Comparison of ENCODE assay signal across 20 cellular contexts in the genomic region with DNA sequence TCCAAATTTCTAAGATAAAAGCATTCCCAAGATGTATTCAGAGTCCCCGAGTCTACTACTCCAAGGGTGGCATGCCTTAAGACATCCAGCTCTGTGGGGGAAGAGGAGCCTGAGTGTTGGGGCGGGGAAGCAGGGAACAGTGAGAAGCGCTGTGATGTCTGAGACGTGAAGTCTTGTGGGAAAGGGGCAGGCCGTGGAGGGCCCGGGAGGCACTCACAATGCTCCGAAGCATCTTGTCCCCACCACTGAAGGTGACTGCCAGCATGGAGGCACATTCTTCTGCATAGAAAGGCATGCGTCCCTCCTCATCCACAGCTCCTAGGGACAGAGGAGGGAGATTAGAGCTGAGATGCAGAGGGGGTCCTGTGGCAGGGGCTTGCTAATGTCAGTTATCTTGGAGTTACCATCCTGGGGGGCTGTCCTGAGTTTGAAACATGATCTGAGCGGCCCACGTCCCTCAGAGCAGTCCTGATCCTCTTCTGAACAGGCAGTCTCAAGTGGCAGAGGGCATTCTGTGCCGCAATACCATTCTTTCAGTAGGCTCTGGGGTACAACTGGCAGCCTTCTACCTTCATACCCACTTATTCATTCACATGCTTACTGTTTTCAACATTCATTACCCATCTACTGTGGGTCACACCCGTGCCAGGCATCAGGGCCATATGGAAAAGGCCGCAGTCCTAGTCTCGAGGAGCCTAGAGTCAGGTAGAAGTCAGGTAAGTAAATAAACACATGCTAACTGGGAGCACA. TPM values are rescaled to one million over a fixed set of nuclear protein-coding genes. Genes with fewer than 3 reads are reported as not detected.
DNase-seq lines count a peak whose midpoint lies in the region; ATAC-seq and TF ChIP-seq lines count a peak whose summit lies in the region.
"Had no signal": no experiment of that assay in that cellular context is flagged by ENCODE, and none has a peak within 500 bp of the region (broad histone marks: within the 10 kb centered on the region; RNA-seq: fewer than 3 reads in every experiment).

No MANE protein-coding gene starts in this region.

- WGBS in esophagus muscularis mucosa: 90% methylated on average over 14 of the region's 14 CpGs

- no peaks in the 10 kb centered on the region for H3K9me3 Mint-ChIP-seq in activated naive CD8-positive, alpha-beta T cell treated with anti-CD3 and anti-CD28 coated beads, Interleukin-2, amount 10 ng/mL, durations not matched to agents 7 days and 5 days
- H3K9me3 Mint-ChIP-seq in activated naive CD8-positive, alpha-beta T cell treated with anti-CD3 and anti-CD28 coated beads, Interleukin-2, amount 50 U/mL, for 24 hours: no peaks in the 10 kb centered on the region
- H3K9me3 Mint-ChIP-seq: activated T-cell treated with anti-CD3 and anti-CD28 coated beads, Interleukin-2, amount 50 U/mL, for 4 hours; CD8-positive, alpha-beta memory T cell; neural progenitor cell had no signal

- POLR2A ChIA-PET in activated naive CD8-positive, alpha-beta T cell treated with anti-CD3 and anti-CD28 coated beads, Interleukin-2, amount 10 ng/mL, durations not matched to agents 7 days and 5 days (lab: Charles Lee): interaction anchor here (0.7 to 1.2 kb wide), 2 partner anchors 8 to 26 kb away, joined by 3 to 5 read pairs; partner anchors contain the start of gene PCSK7

- no peaks in the 10 kb centered on the region for H4K20me1 ChIP-seq in osteoblast (ENCODE audit: insufficient read depth, low read length)

- H3K9me3 ChIP-seq in esophagus muscularis mucosa (no peaks in the 10 kb centered on the region), osteoblast (ENCODE audit: low read depth, low read length) (no peaks in the 10 kb centered on the region), tibial artery (no peaks in the 10 kb centered on the region)

- no peak overlapping the region for H3K4me2 ChIP-seq in osteoblast (ENCODE audit: insufficient read depth, low read length)
- H3K4me2 ChIP-seq: neural progenitor cell had no signal

- TF ChIP-seq CTCF in esophagus muscularis mucosa (IDR thresholded peaks at IDR 0.05) (no peak), osteoblast (IDR thresholded peaks at IDR 0.05; ENCODE audit: extremely low read depth, low read depth, low read length) (no peak), tibial artery (IDR thresholded peaks at IDR 0.05) (no peak)

- H3K36me3 ChIP-seq in esophagus muscularis mucosa (peaks cover 15 to 80% (median 56%) of the 10 kb centered on the region in 4 donors), osteoblast (ENCODE audit: insufficient read depth, low read length) (peaks cover 62% of the 10 kb centered on the region), tibial artery (peaks cover 5 to 55% (median 27%) of the 10 kb centered on the region in 3 donors)
- H3K36me3 ChIP-seq: neural progenitor cell had no signal

- H3K27ac ChIP-seq in esophagus muscularis mucosa (replicated peaks in 1 of 4): peak overlapping the region; percentile 84 to 95 (median 94)
- peak overlapping the region; percentile 72 for H3K27ac ChIP-seq in osteoblast (ENCODE audit: low read depth, low read length)
- H3K27ac ChIP-seq in tibial artery: peak overlapping the region; percentile 88 to 91
- H3K27ac ChIP-seq: neural progenitor cell had no signal

- peaks cover 10% of the 10 kb centered on the region for H3K4me1 Mint-ChIP-seq in activated naive CD8-positive, alpha-beta T cell treated with anti-CD3 and anti-CD28 coated beads, Interleukin-2, amount 10 ng/mL, durations not matched to agents 7 days and 5 days
- H3K4me1 Mint-ChIP-seq in activated naive CD8-positive, alpha-beta T cell treated with anti-CD3 and anti-CD28 coated beads, Interleukin-2, amount 50 U/mL, for 24 hours: peaks cover 6% of the 10 kb centered on the region

- no peak for TF ChIP-seq EP300 in esophagus muscularis mucosa (IDR thresholded peaks at IDR 0.05)

- H3K27me3 Mint-ChIP-seq in activated naive CD8-positive, alpha-beta T cell treated with anti-CD3 and anti-CD28 coated beads, Interleukin-2, amount 10 ng/mL, durations not matched to agents 7 days and 5 days: no peaks in the 10 kb centered on the region
- no peaks in the 10 kb centered on the region for H3K27me3 Mint-ChIP-seq in activated naive CD8-positive, alpha-beta T cell treated with anti-CD3 and anti-CD28 coated beads, Interleukin-2, amount 50 U/mL, for 24 hours

- no peak overlapping the region for H3K27ac Mint-ChIP-seq in activated naive CD8-positive, alpha-beta T cell treated with anti-CD3 and anti-CD28 coated beads, Interleukin-2, amount 10 ng/mL, durations not matched to agents 7 days and 5 days
- no peak overlapping the region for H3K27ac Mint-ChIP-seq in activated naive CD8-positive, alpha-beta T cell treated with anti-CD3 and anti-CD28 coated beads, Interleukin-2, amount 50 U/mL, for 24 hours
- H3K27ac Mint-ChIP-seq: neural progenitor cell had no signal

- DNase-seq in activated naive CD8-positive, alpha-beta T cell treated with anti-CD3 and anti-CD28 coated beads, Interleukin-2, amount 10 ng/mL, durations not matched to agents 7 days and 5 days: peak; percentile 14
- DNase-seq in activated naive CD8-positive, alpha-beta T cell treated with anti-CD3 and anti-CD28 coated beads, Interleukin-2, amount 50 U/mL, for 24 hours: no peak
- DNase-seq in esophagus muscularis mucosa (ENCODE audit: extremely low spot score): no peak
- peak; percentile 11 for DNase-seq in osteoblast (ENCODE audit: insufficient read length, low spot score, missing footprints)
- DNase-seq in tibial artery: no peak
- no peak for DNase-seq in activated gamma-delta T cell (lab: John Stamatoyannopoulos, UW)
- DNase-seq: ACHN; activated CD4-positive, alpha-beta T cell treated with anti-CD3 and anti-CD28 coated beads, Interleukin-2, amount 50 U/mL, for 1 hour; activated T-cell treated with anti-CD3 and anti-CD28 coated beads, Interleukin-2, amount 50 U/mL, for 4 hours; CD8-positive, alpha-beta memory T cell; DND-41; NCI-H2107; NCI-H526 treated with DMSO at 0.1 percent for 48 hours; PC-3; stimulated activated CD4-positive, alpha-beta T cell treated with anti-CD3 and anti-CD28 coated beads, Interleukin-4, amount 100 ng/mL, for 24 hours; stimulated activated CD8-positive, alpha-beta memory T cell treated with anti-CD3 and anti-CD28 coated beads, Interleukin-4, amount 100 ng/mL, for 48 hours had no signal

- TF ChIP-seq POLR2A in esophagus muscularis mucosa (IDR thresholded peaks at IDR 0.05; ENCODE audit: low read depth): no peak

- peaks cover 42 to 88% (median 85%) of the 10 kb centered on the region in 4 donors for H3K4me1 ChIP-seq in esophagus muscularis mucosa
- peaks cover 46% of the 10 kb centered on the region for H3K4me1 ChIP-seq in osteoblast (ENCODE audit: insufficient read depth, low read length)
- peaks cover 0 to 76% (median 62%) of the 10 kb centered on the region in 4 donors for H3K4me1 ChIP-seq in tibial artery
- H3K4me1 ChIP-seq: neural progenitor cell had no signal

- no peak overlapping the region for H3K4me3 Mint-ChIP-seq in activated naive CD8-positive, alpha-beta T cell treated with anti-CD3 and anti-CD28 coated beads, Interleukin-2, amount 10 ng/mL, durations not matched to agents 7 days and 5 days
- no peak overlapping the region for H3K4me3 Mint-ChIP-seq in activated naive CD8-positive, alpha-beta T cell treated with anti-CD3 and anti-CD28 coated beads, Interleukin-2, amount 50 U/mL, for 24 hours
- H3K4me3 Mint-ChIP-seq: activated T-cell treated with anti-CD3 and anti-CD28 coated beads, Interleukin-2, amount 50 U/mL, for 4 hours; neural progenitor cell had no signal

- ATAC-seq in activated naive CD8-positive, alpha-beta T cell treated with anti-CD3 and anti-CD28 coated beads, Interleukin-2, amount 10 ng/mL, durations not matched to agents 7 days and 5 days (ENCODE audit: low read depth): no peak
- ATAC-seq in activated naive CD8-positive, alpha-beta T cell treated with anti-CD3 and anti-CD28 coated beads, Interleukin-2, amount 50 U/mL, for 24 hours: no peak
- no peak for ATAC-seq in HG02798 (IDR thresholded peaks at IDR 0.05; ENCODE audit: poor library complexity, unreplicated experiment)
- ATAC-seq in HG03108 (IDR thresholded peaks at IDR 0.05; ENCODE audit: unreplicated experiment): no peak
- ATAC-seq: activated T-cell treated with anti-CD3 and anti-CD28 coated beads, Interleukin-2, amount 50 U/mL, for 4 hours had no signal

- H3K27me3 ChIP-seq in esophagus muscularis mucosa (no peaks in the 10 kb centered on the region), osteoblast (ENCODE audit: insufficient read depth, low read length) (no peaks in the 10 kb centered on the region), tibial artery (no peaks in the 10 kb centered on the region)
- H3K27me3 ChIP-seq: neural progenitor cell had no signal

- H3K4me3 ChIP-seq in esophagus muscularis mucosa (no peak overlapping the region), osteoblast (ENCODE audit: insufficient read depth, low read length) (no peak overlapping the region), tibial artery (no peak overlapping the region)
- H3K4me3 ChIP-seq: lung, neural progenitor cell had no signal

- peaks cover 29% of the 10 kb centered on the region for H3K36me3 Mint-ChIP-seq in activated naive CD8-positive, alpha-beta T cell treated with anti-CD3 and anti-CD28 coated beads, Interleukin-2, amount 10 ng/mL, durations not matched to agents 7 days and 5 days
- H3K36me3 Mint-ChIP-seq in activated naive CD8-positive, alpha-beta T cell treated with anti-CD3 and anti-CD28 coated beads, Interleukin-2, amount 50 U/mL, for 24 hours (ENCODE audit: low read depth): peaks cover 64% of the 10 kb centered on the region

- peaks cover 3% of the 10 kb centered on the region for H3K79me2 ChIP-seq in osteoblast (ENCODE audit: insufficient read depth, low read length)

- H2AFZ ChIP-seq in osteoblast (ENCODE audit: low read length): no peak overlapping the region
- H2AFZ ChIP-seq: neural progenitor cell had no signal

- intact Hi-C loops in esophagus muscularis mucosa (cut with DNase I) (no loop called here), tibial artery (cut with DNase I; ENCODE audit: low total_unique reads) (loop anchor here (5.0 kb wide), 1 partner anchor 126 kb away; the partner anchor contains the start of gene SIK3)

RNA-seq across cellular contexts. Expression of gene PCSK7, which starts 8.7 kb away (rescaled TPM):
- 100 to 1,000 TPM; 191 to 195 TPM for total RNA-seq in activated naive CD8-positive, alpha-beta T cell treated with anti-CD3 and anti-CD28 coated beads, Interleukin-2, amount 10 ng/mL, durations not matched to agents 7 days and 5 days
- 10 to 100 TPM; 27.8 to 43.7 (median 31.9) TPM for total RNA-seq in esophagus muscularis mucosa
- total RNA-seq in osteoblast: 44.5 and 51.9 TPM in 2 replicates

RNA-seq across cellular contexts. Expression of gene RNF214, which starts 9.3 kb away (rescaled TPM):
- 10 to 100 TPM; 22.6 to 26.0 TPM for total RNA-seq in activated naive CD8-positive, alpha-beta T cell treated with anti-CD3 and anti-CD28 coated beads, Interleukin-2, amount 10 ng/mL, durations not matched to agents 7 days and 5 days
- total RNA-seq in esophagus muscularis mucosa: 10 to 100 TPM; 12.4 to 21.5 (median 18.4) TPM
- 13.4 and 14.7 TPM in 2 replicates for total RNA-seq in osteoblast

RNA-seq across cellular contexts. Expression of gene TAGLN, which starts 24.0 kb away (rescaled TPM):
- total RNA-seq in activated naive CD8-positive, alpha-beta T cell treated with anti-CD3 and anti-CD28 coated beads, Interleukin-2, amount 10 ng/mL, durations not matched to agents 7 days and 5 days: 1 to 10 TPM; 6.2 to 6.4 TPM
- total RNA-seq in esophagus muscularis mucosa: over 10,000 TPM; 12,513 to 19,293 (median 14,679) TPM
- 3,614 and 3,853 TPM in 2 replicates for total RNA-seq in osteoblast

RNA-seq across cellular contexts. Expression of gene SIDT2, which starts 44.6 kb away (rescaled TPM):
- total RNA-seq in activated naive CD8-positive, alpha-beta T cell treated with anti-CD3 and anti-CD28 coated beads, Interleukin-2, amount 10 ng/mL, durations not matched to agents 7 days and 5 days: 10 to 100 TPM; 34.9 to 35.0 TPM
- 10 to 100 TPM; 26.5 to 34.1 (median 29.3) TPM for total RNA-seq in esophagus muscularis mucosa
- 27.5 and 35.7 TPM in 2 replicates for total RNA-seq in osteoblast

Comparison
In these comparisons a context has a peak if more than half of its experiments do, and no peak if none do; other contexts are left out.
1. DNase-seq: peak in activated naive CD8-positive, alpha-beta T cell treated with anti-CD3 and anti-CD28 coated beads, Interleukin-2, amount 10 ng/mL, durations not matched to agents 7 days and 5 days (single experiment) and osteoblast (single experiment); none in activated naive CD8-positive, alpha-beta T cell treated with anti-CD3 and anti-CD28 coated beads, Interleukin-2, amount 50 U/mL, for 24 hours (single experiment), esophagus muscularis mucosa (single experiment), tibial artery (0 of 2) and activated gamma-delta T cell (single experiment).
2. RNA of gene TAGLN, which starts 24.0 kb away (total RNA-seq): 12,513 to 19,293 TPM in esophagus muscularis mucosa and 3,614 to 3,853 TPM in osteoblast; 6.2 to 6.4 TPM in activated naive CD8-positive, alpha-beta T cell treated with anti-CD3 and anti-CD28 coated beads, Interleukin-2, amount 10 ng/mL, durations not matched to agents 7 days and 5 days; every median in the first group is over 100 times any median in the second.
3. Peak in every context shown above with its lines, with median percentiles within 50 percentile points of each other: H3K27ac ChIP-seq.